ENCODE assay signal across 17 cellular contexts in genomic region chr2:173327421-173327820, GRCh38.
DNase-seq lines count a peak whose midpoint lies in the region; ATAC-seq and TF ChIP-seq lines count a peak whose summit lies in the region.
"Had no signal": no experiment of that assay in that cellular context is flagged by ENCODE, and none has a peak within 500 bp of the region (broad histone marks: within the 10 kb centered on the region; RNA-seq: fewer than 3 reads in every experiment).

No MANE protein-coding gene starts in this region.

- H3K27me3 ChIP-seq in WERI-Rb-1 (ENCODE audit: insufficient read depth, low read depth, severe bottlenecking), result no peaks in the 10 kb centered on the region
- H3K27me3 ChIP-seq: BLaER1 treated with 17β-estradiol and CSF1 and Interleukin-3, amounts not matched to agents 10 nM and 100 nM had no signal

- no peak for ATAC-seq in GM21723 (IDR thresholded peaks at IDR 0.05; ENCODE audit: unreplicated experiment)
- ATAC-seq: A549; CD8-positive, alpha-beta T cell; GM12878 had no signal

- 0 out of 2 replicates have a peak, but pooled peaks have one; percentile 2 for TF ChIP-seq CTCF in WERI-Rb-1 (IDR thresholded peaks at IDR 0.05; ENCODE audit: low read depth, low read length)

- no peak overlapping the region for H3K27ac ChIP-seq in WERI-Rb-1
- H3K27ac ChIP-seq: 22Rv1; A549; BLaER1 treated with 17β-estradiol and CSF1 and Interleukin-3, amounts not matched to agents 10 nM and 100 nM; C4-2B had no signal

- H3K9me3 ChIP-seq in WERI-Rb-1 (ENCODE audit: severe bottlenecking), result peaks cover 16% of the 10 kb centered on the region

- H3K36me3 ChIP-seq in WERI-Rb-1, result no peaks in the 10 kb centered on the region
- H3K36me3 ChIP-seq: BLaER1 treated with 17β-estradiol and CSF1 and Interleukin-3, amounts not matched to agents 10 nM and 100 nM had no signal

- H3K4me3 ChIP-seq in WERI-Rb-1 (ENCODE audit: low read depth, low read length), result no peak overlapping the region
- H3K4me3 ChIP-seq: A549; BLaER1 treated with 17β-estradiol and CSF1 and Interleukin-3, amounts not matched to agents 10 nM and 100 nM; GM12878 had no signal

- DNase-seq in NCI-H82 (lab: John Stamatoyannopoulos, UW), result peak; percentile 60
- no peak for DNase-seq in NCI-H82 treated with DMSO at 0.1 percent for 48 hours (lab: John Stamatoyannopoulos, UW; ENCODE audit: unreplicated experiment)
- DNase-seq in WERI-Rb-1, result peak; percentile 23
- no peak for DNase-seq in central memory CD4-positive, alpha-beta T cell
- DNase-seq: AML-193; Caco-2; Calu3; CD4-positive, alpha-beta T cell; CD8-positive, alpha-beta T cell; DMS79 treated with DMSO at 0.1 percent for 48 hours; GDM1 had no signal

Comparison
In these comparisons a context has a peak if more than half of its experiments do, and no peak if none do; other contexts are left out.
1. DNase-seq: peak in NCI-H82 (single experiment) and WERI-Rb-1 (single experiment); none in NCI-H82 treated with DMSO at 0.1 percent for 48 hours (single experiment) and central memory CD4-positive, alpha-beta T cell (single experiment).